In genomic region chr5:402615-403359, GRCh38 we compare ENCODE assay signal across 10 cellular contexts.
DNase-seq lines count a peak whose midpoint lies in the region; ATAC-seq and TF ChIP-seq lines count a peak whose summit lies in the region.
"Had no signal": no experiment of that assay in that cellular context is flagged by ENCODE, and none has a peak within 500 bp of the region (broad histone marks: within the 10 kb centered on the region; RNA-seq: fewer than 3 reads in every experiment).

No MANE protein-coding gene starts in this region.

- peaks cover 9% of the 10 kb centered on the region for H3K36me3 ChIP-seq in GM06990 (ENCODE audit: control insufficient read depth, insufficient read depth, low read length)
- H3K36me3 ChIP-seq: heart left ventricle had no signal

- DNase-seq in GM06990 (ENCODE audit: extremely low read depth, insufficient read length) = peak; percentile 75
- DNase-seq in amniotic epithelial cell (ENCODE audit: low read depth) = peak; percentile 90
- no peak for DNase-seq in globus pallidus (ENCODE audit: low spot score)
- no peak for DNase-seq in amygdala (lab: John Stamatoyannopoulos, UW)
- DNase-seq in NCI-H2171 (lab: John Stamatoyannopoulos, UW) = no peak
- DNase-seq in SHP77 (lab: John Stamatoyannopoulos, UW) = no peak
- DNase-seq: NCI-H2227 treated with DMSO at 0.1 percent for 48 hours had no signal

- peak; percentile 37 for TF ChIP-seq CTCF in GM06990 (IDR thresholded peaks at IDR 0.05; ENCODE audit: insufficient read depth, low read length, poor library complexity, severe bottlenecking)

- no peak overlapping the region for H3K4me3 ChIP-seq in GM06990 (replicated peaks; ENCODE audit: low read depth, low read length)
- H3K4me3 ChIP-seq: heart left ventricle had no signal

- H3K27me3 ChIP-seq in GM06990 (replicated peaks; ENCODE audit: control insufficient read depth, insufficient read depth, low read length) = no peaks in the 10 kb centered on the region

- peak; percentile 54 for ATAC-seq in GM19452 (IDR thresholded peaks at IDR 0.05; ENCODE audit: unreplicated experiment)
- ATAC-seq in HG03196 (IDR thresholded peaks at IDR 0.05; ENCODE audit: unreplicated experiment) = peak; percentile 52
- ATAC-seq: heart left ventricle had no signal

Comparison
In these comparisons a context has a peak if more than half of its experiments do, and no peak if none do; other contexts are left out.
1. DNase-seq: peak in GM06990 (single experiment) and amniotic epithelial cell (single experiment); none in globus pallidus (single experiment), amygdala (0 of 56), NCI-H2171 (single experiment) and SHP77 (0 of 2).